Comparison of ENCODE assay signal across 9 cellular contexts in genomic region chrX:13669246-13669689, GRCh38. TPM values are rescaled to one million over a fixed set of nuclear protein-coding genes. Genes with fewer than 3 reads are reported as not detected.
A peak's percentile ranks its signal among the peaks of the same experiment; 100 is the strongest.
DNase-seq lines count a peak whose midpoint lies in the region; ATAC-seq and TF ChIP-seq lines count a peak whose summit lies in the region.
"Had no signal": no experiment of that assay in that cellular context is flagged by ENCODE, and none has a peak within 500 bp of the region (broad histone marks: within the 10 kb centered on the region; RNA-seq: fewer than 3 reads in every experiment).

No MANE protein-coding gene starts in this region.

- H3K27ac Mint-ChIP-seq in activated naive CD4-positive, alpha-beta T cell treated with anti-CD3 and anti-CD28 coated beads for 36 hours = peak overlapping the region; percentile 92

- no peaks in the 10 kb centered on the region for H3K36me3 ChIP-seq in right atrium auricular region

- H3K9me3 ChIP-seq in right atrium auricular region = no peaks in the 10 kb centered on the region
- H3K9me3 ChIP-seq: psoas muscle had no signal

- peak overlapping the region; percentile 69 for H3K4me3 Mint-ChIP-seq in activated naive CD4-positive, alpha-beta T cell treated with anti-CD3 and anti-CD28 coated beads for 36 hours

- peak; percentile 46 for ATAC-seq in Right ventricle myocardium inferior
- ATAC-seq in HG02973 (IDR thresholded peaks at IDR 0.05; ENCODE audit: unreplicated experiment) = peak; percentile 61
- ATAC-seq: psoas muscle had no signal

- intact Hi-C loops in Right ventricle myocardium inferior (cut with DNase I) = no loop called here
- intact Hi-C loops in cardiac septum (cut with DNase I) = loop anchor here (5.0 kb wide), 1 partner anchor 63 kb away; the partner anchor contains the start of genes OFD1 and TRAPPC2
- intact Hi-C loops in activated naive CD4-positive, alpha-beta T cell treated with anti-CD3 and anti-CD28 coated beads for 36 hours (cut with micrococcal nuclease) = loop anchor here (1.0 to 10.0 kb wide), 8 partner anchors 16 to 1533 kb away; partner anchors contain the start of genes OFD1, TCEANC and TRAPPC2

- H3K27ac ChIP-seq in right atrium auricular region = peak overlapping the region; percentile 55 to 67
- H3K27ac ChIP-seq: psoas muscle had no signal

- H3K27me3 Mint-ChIP-seq in activated naive CD4-positive, alpha-beta T cell treated with anti-CD3 and anti-CD28 coated beads for 36 hours (ENCODE audit: low read depth) = no peaks in the 10 kb centered on the region

- H3K4me3 ChIP-seq in right atrium auricular region = no peak overlapping the region
- H3K4me3 ChIP-seq: psoas muscle had no signal

- H3K27me3 ChIP-seq in right atrium auricular region = peaks cover 0 to 4% of the 10 kb centered on the region in 2 donors

- no peak for TF ChIP-seq CTCF in right atrium auricular region (IDR thresholded peaks at IDR 0.05)

- H3K4me1 ChIP-seq in right atrium auricular region = peaks cover 0 to 12% of the 10 kb centered on the region in 2 donors
- H3K4me1 ChIP-seq: psoas muscle had no signal

- peaks cover 14% of the 10 kb centered on the region for H3K4me1 Mint-ChIP-seq in activated naive CD4-positive, alpha-beta T cell treated with anti-CD3 and anti-CD28 coated beads for 36 hours (ENCODE audit: low read depth)

- H3K9me3 Mint-ChIP-seq in activated naive CD4-positive, alpha-beta T cell treated with anti-CD3 and anti-CD28 coated beads for 36 hours = no peaks in the 10 kb centered on the region

- DNase-seq in Right ventricle myocardium inferior (ENCODE audit: missing footprints) (no peak), cardiac septum (ENCODE audit: low spot score) (no peak), NCI-H526 treated with DMSO at 0.1 percent for 48 hours (lab: John Stamatoyannopoulos, UW) (peak; percentile 16), right atrium auricular region (ENCODE audit: low spot score) (peak; percentile 66), NCI-H1694 treated with DMSO at 0.1 percent for 48 hours (lab: John Stamatoyannopoulos, UW) (no peak)
- peak; percentile 82 for DNase-seq in activated naive CD4-positive, alpha-beta T cell treated with anti-CD3 and anti-CD28 coated beads for 36 hours
- peak; percentile 33 to 45 for DNase-seq in stimulated activated CD4-positive, alpha-beta T cell treated with anti-CD3 and anti-CD28 coated beads, Interleukin-4, amount 100 ng/mL, for 48 hours (ENCODE audit: low read depth in 2 of 2)

- CTCF ChIA-PET in activated naive CD4-positive, alpha-beta T cell treated with anti-CD3 and anti-CD28 coated beads for 36 hours (lab: Charles Lee) = interaction anchor here (1.3 kb wide), 1 partner anchor 19 kb away, joined by 5 read pairs; the partner anchor contains the start of gene RAB9A

- H3K36me3 Mint-ChIP-seq in activated naive CD4-positive, alpha-beta T cell treated with anti-CD3 and anti-CD28 coated beads for 36 hours (ENCODE audit: low read depth) = peaks cover 7% of the 10 kb centered on the region

RNA-seq across cellular contexts. Expression of gene TCEANC, which starts 16.3 kb away (rescaled TPM):
- 6.4 TPM for total RNA-seq in Right ventricle myocardium inferior
- total RNA-seq in cardiac septum = 6.4 TPM
- total RNA-seq in activated naive CD4-positive, alpha-beta T cell treated with anti-CD3 and anti-CD28 coated beads for 36 hours = 1 to 10 TPM; 2.5 to 2.7 TPM
- total RNA-seq in right atrium auricular region = 1 to 10 TPM; 1.4 to 3.7 TPM

RNA-seq across cellular contexts. Expression of gene RAB9A, which starts 19.7 kb away (rescaled TPM):
- total RNA-seq in Right ventricle myocardium inferior = 20.7 TPM
- total RNA-seq in cardiac septum = 28.2 TPM
- total RNA-seq in activated naive CD4-positive, alpha-beta T cell treated with anti-CD3 and anti-CD28 coated beads for 36 hours = 10 to 100 TPM; 22.8 to 23.3 TPM
- total RNA-seq in right atrium auricular region = 10 to 100 TPM; 25.6 to 26.1 TPM

Comparison
In these comparisons a context has a peak if more than half of its experiments do, and no peak if none do; other contexts are left out.
1. DNase-seq: peak in NCI-H526 treated with DMSO at 0.1 percent for 48 hours (single experiment), activated naive CD4-positive, alpha-beta T cell treated with anti-CD3 and anti-CD28 coated beads for 36 hours (single experiment), right atrium auricular region (single experiment) and stimulated activated CD4-positive, alpha-beta T cell treated with anti-CD3 and anti-CD28 coated beads, Interleukin-4, amount 100 ng/mL, for 48 hours (2 of 2); none in Right ventricle myocardium inferior (single experiment), cardiac septum (single experiment) and NCI-H1694 treated with DMSO at 0.1 percent for 48 hours (single experiment).